2 cellular contexts compared by ENCODE assay signal in the genomic region with DNA sequence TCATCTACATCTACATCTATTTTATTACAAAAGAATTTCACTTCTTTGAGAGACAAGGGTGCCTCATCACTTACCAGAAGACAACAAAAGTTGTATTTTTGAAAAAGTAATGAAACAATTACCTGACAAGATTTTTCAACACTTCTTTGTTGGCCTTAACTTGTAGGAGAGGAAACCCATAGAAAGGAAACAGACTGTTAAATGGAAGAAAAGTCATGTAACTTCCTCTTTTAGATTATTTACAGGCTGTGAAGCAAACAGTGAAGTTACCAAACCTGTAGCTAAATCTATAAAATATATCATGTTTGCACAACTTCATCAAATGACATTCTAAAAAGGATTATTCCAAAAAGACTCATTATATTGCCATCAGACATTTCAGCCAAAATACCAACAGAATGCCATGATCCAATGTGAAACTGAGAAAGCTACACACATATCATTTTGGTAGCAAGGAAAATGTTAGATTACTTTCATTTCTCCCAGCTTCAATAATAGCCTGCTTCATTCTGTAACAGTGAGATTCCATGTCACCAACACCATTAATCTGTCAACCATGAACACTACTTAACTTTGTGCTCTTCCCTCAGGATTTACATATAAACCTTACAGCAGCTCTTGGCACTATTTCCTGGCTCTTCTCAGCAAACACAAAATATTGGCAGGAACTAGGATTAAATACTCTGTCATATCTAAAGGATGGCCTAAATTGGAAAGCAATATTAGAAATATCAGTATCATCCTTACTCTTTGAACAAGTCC.
TF ChIP-seq lines count a peak whose summit lies in the region.

No MANE protein-coding gene starts in this region.

TF ChIP-seq in GM23338, 12 proteins besides CTCF, POLR2A, EP300 and RAD21 (continued from another document):
- TF ChIP-seq, protein P1, sequence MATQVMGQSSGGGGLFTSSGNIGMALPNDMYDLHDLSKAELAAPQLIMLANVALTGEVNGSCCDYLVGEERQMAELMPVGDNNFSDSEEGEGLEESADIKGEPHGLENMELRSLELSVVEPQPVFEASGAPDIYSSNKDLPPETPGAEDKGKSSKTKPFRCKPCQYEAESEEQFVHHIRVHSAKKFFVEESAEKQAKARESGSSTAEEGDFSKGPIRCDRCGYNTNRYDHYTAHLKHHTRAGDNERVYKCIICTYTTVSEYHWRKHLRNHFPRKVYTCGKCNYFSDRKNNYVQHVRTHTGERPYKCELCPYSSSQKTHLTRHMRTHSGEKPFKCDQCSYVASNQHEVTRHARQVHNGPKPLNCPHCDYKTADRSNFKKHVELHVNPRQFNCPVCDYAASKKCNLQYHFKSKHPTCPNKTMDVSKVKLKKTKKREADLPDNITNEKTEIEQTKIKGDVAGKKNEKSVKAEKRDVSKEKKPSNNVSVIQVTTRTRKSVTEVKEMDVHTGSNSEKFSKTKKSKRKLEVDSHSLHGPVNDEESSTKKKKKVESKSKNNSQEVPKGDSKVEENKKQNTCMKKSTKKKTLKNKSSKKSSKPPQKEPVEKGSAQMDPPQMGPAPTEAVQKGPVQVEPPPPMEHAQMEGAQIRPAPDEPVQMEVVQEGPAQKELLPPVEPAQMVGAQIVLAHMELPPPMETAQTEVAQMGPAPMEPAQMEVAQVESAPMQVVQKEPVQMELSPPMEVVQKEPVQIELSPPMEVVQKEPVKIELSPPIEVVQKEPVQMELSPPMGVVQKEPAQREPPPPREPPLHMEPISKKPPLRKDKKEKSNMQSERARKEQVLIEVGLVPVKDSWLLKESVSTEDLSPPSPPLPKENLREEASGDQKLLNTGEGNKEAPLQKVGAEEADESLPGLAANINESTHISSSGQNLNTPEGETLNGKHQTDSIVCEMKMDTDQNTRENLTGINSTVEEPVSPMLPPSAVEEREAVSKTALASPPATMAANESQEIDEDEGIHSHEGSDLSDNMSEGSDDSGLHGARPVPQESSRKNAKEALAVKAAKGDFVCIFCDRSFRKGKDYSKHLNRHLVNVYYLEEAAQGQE (IDR thresholded peaks at IDR 0.05; ENCODE audit: unreplicated experiment), result no peak
- TF ChIP-seq EZH2 (IDR thresholded peaks at IDR 0.05; ENCODE audit: low read depth, unreplicated experiment), result no peak

TF ChIP-seq in GM12878, 131 proteins besides CTCF, POLR2A, EP300 and RAD21:
- TF ChIP-seq, protein P1 (IDR thresholded peaks at IDR 0.05; ENCODE audit: low read depth, low read length), result no peak
- TF ChIP-seq NFIC (IDR thresholded peaks at IDR 0.05; ENCODE audit: low read depth, low read length) (no peak), FOS (IDR thresholded peaks at IDR 0.05; ENCODE audit: borderline replicate concordance, extremely low read depth, insufficient read length) (no peak), ZZZ3 (IDR thresholded peaks at IDR 0.05; ENCODE audit: control insufficient read depth, insufficient read length, low read depth) (no peak)
- TF ChIP-seq, protein P2, sequence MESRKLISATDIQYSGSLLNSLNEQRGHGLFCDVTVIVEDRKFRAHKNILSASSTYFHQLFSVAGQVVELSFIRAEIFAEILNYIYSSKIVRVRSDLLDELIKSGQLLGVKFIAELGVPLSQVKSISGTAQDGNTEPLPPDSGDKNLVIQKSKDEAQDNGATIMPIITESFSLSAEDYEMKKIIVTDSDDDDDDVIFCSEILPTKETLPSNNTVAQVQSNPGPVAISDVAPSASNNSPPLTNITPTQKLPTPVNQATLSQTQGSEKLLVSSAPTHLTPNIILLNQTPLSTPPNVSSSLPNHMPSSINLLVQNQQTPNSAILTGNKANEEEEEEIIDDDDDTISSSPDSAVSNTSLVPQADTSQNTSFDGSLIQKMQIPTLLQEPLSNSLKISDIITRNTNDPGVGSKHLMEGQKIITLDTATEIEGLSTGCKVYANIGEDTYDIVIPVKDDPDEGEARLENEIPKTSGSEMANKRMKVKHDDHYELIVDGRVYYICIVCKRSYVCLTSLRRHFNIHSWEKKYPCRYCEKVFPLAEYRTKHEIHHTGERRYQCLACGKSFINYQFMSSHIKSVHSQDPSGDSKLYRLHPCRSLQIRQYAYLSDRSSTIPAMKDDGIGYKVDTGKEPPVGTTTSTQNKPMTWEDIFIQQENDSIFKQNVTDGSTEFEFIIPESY (IDR thresholded peaks at IDR 0.05), result no peak
